8 cellular contexts compared by ENCODE assay signal in genomic region chr13:42041684-42042035, GRCh38. TPM values are rescaled to one million over a fixed set of nuclear protein-coding genes. Genes with fewer than 3 reads are reported as not detected.
DNase-seq lines count a peak whose midpoint lies in the region; ATAC-seq and TF ChIP-seq lines count a peak whose summit lies in the region.

No MANE protein-coding gene starts in this region.

- peaks cover 66% of the 10 kb centered on the region for H3K27me3 Mint-ChIP-seq in progenitor cell of endocrine pancreas

- no peak for TF ChIP-seq CTCF in DOHH2 (IDR thresholded peaks at IDR 0.05; ENCODE audit: low read depth, low read length, poor library complexity, severe bottlenecking)
- TF ChIP-seq CTCF in progenitor cell of endocrine pancreas (IDR thresholded peaks at IDR 0.05; ENCODE audit: unreplicated experiment): peak; percentile 51

- WGBS in right cardiac atrium: 3% methylated on average over 16 of the region's 16 CpGs

- DNase-seq in NCI-H146 (lab: John Stamatoyannopoulos, UW) (peak; percentile 47), anterior cingulate cortex (lab: John Stamatoyannopoulos, UW) (peak in 32 of 58 donors; percentile 2 to 51 (median 16)), right cardiac atrium (peak; percentile 58 to 77 (median 76)), progenitor cell of endocrine pancreas (ENCODE audit: low spot score, unreplicated experiment) (peak; percentile 37), middle frontal gyrus (ENCODE audit: extremely low spot score, low spot score) (no peak), NCI-H524 treated with DMSO at 0.1 percent for 48 hours (lab: John Stamatoyannopoulos, UW) (no peak)

- H3K36me3 ChIP-seq in DOHH2 (ENCODE audit: control insufficient read depth, low read length): no peaks in the 10 kb centered on the region

- peak overlapping the region; percentile 85 for H3K4me3 Mint-ChIP-seq in progenitor cell of endocrine pancreas (ENCODE audit: low read depth)

- H3K9me3 ChIP-seq in DOHH2 (ENCODE audit: control insufficient read depth, insufficient read depth, low read length) (no peaks in the 10 kb centered on the region), right cardiac atrium (ENCODE audit: control insufficient read depth, low read length) (no peaks in the 10 kb centered on the region)

- 0 out of 2 replicates have a peak, but pooled peaks cover 5% of the 10 kb centered on the region for H3K27me3 ChIP-seq in DOHH2 (ENCODE audit: control insufficient read depth, low read length)
- no peaks in the 10 kb centered on the region for H3K27me3 ChIP-seq in right cardiac atrium (ENCODE audit: control insufficient read depth, insufficient read depth)

- peak; percentile 27 for ATAC-seq in GM21529 (IDR thresholded peaks at IDR 0.05; ENCODE audit: unreplicated experiment)
- peak; percentile 42 to 53 for ATAC-seq in right cardiac atrium

- peak overlapping the region; percentile 86 for H3K4me2 ChIP-seq in DOHH2 (ENCODE audit: low read length)

- H3K79me2 ChIP-seq in DOHH2 (ENCODE audit: control insufficient read depth, low read length): peaks cover 32% of the 10 kb centered on the region

- peaks cover 21% of the 10 kb centered on the region for H3K4me1 ChIP-seq in DOHH2 (ENCODE audit: control insufficient read depth, low read length)
- H3K4me1 ChIP-seq in right cardiac atrium (ENCODE audit: control insufficient read depth, insufficient read depth, low read length): no peaks in the 10 kb centered on the region

- peak overlapping the region; percentile 93 for H3K4me3 ChIP-seq in DOHH2 (ENCODE audit: low read length)
- H3K4me3 ChIP-seq in right cardiac atrium (ENCODE audit: low read length): peak overlapping the region; percentile 95

- intact Hi-C loops in right cardiac atrium (cut with DNase I): loop anchor here in 2 of 4 donors (2.0 to 10.0 kb wide), 2 partner anchors 81 to 137 kb away; partner anchors contain the start of gene VWA8 (in 1 of the 2)

- H4K20me1 ChIP-seq in DOHH2 (ENCODE audit: control insufficient read depth, insufficient read depth, low read depth, low read length): 0 out of 2 replicates have a peak, but pooled peaks cover 4% of the 10 kb centered on the region

- no peaks in the 10 kb centered on the region for H3K9me3 Mint-ChIP-seq in progenitor cell of endocrine pancreas (ENCODE audit: low read depth)

- H3K27ac ChIP-seq in DOHH2 (ENCODE audit: low read depth, low read length) (no peak overlapping the region), right cardiac atrium (ENCODE audit: low read length) (no peak overlapping the region)

- no peaks in the 10 kb centered on the region for H3K36me3 Mint-ChIP-seq in progenitor cell of endocrine pancreas (ENCODE audit: insufficient read depth)

- H3K4me1 Mint-ChIP-seq in progenitor cell of endocrine pancreas (ENCODE audit: low read depth): peaks cover 10% of the 10 kb centered on the region

- H3F3A ChIP-seq in DOHH2 (ENCODE audit: control insufficient read depth, insufficient read depth): peaks cover 11% of the 10 kb centered on the region

- H3K27ac Mint-ChIP-seq in progenitor cell of endocrine pancreas: peak overlapping the region; percentile 91

- no peaks in the 10 kb centered on the region for H3K9me2 ChIP-seq in DOHH2 (replicated peaks; ENCODE audit: control insufficient read depth, low read length)

RNA-seq across cellular contexts. Expression of gene DGKH, which starts 6.8 kb away (rescaled TPM):
- 10 to 100 TPM in 1 of 4 donors, 1 to 10 TPM in 3; 3.9 to 12.1 (median 6.5) TPM for total RNA-seq in right cardiac atrium
- 2.0 TPM for polyA plus RNA-seq in right cardiac atrium
- total RNA-seq in progenitor cell of endocrine pancreas: 5.3 and 6.3 TPM in 2 replicates

Comparison
In these comparisons a context has a peak if more than half of its experiments do, and no peak if none do; other contexts are left out.
1. DNase-seq: peak in NCI-H146 (single experiment), anterior cingulate cortex (32 of 58), right cardiac atrium (3 of 3) and progenitor cell of endocrine pancreas (single experiment); none in middle frontal gyrus (single experiment) and NCI-H524 treated with DMSO at 0.1 percent for 48 hours (single experiment).